23 cellular contexts compared by ENCODE assay signal in the genomic region with DNA sequence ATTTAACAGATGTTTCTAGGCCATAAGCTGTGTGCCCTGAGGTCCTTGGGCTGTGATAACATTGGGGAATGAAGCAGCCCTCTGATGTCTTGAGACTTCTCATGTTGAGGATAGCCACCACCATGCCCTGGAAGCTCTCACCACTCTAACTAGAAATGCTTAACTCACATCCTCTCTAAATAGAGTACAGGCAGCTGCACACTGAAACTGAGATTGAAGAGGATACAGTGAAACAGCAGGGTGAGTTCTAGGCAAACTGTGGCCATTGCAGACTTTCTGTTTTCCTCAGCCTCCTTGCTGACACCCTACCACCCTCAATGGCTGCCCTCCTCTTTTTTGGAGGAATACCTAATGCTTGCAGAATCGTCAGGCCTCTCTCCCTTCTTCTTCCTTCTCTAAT. TPM values are rescaled to one million over a fixed set of nuclear protein-coding genes. Genes with fewer than 3 reads are reported as not detected.
DNase-seq lines count a peak whose midpoint lies in the region; ATAC-seq, FAIRE-seq and TF ChIP-seq lines count a peak whose summit lies in the region.
"Had no signal": no experiment of that assay in that cellular context is flagged by ENCODE, and none has a peak within 500 bp of the region (broad histone marks: within the 10 kb centered on the region; RNA-seq: fewer than 3 reads in every experiment).

No MANE protein-coding gene starts in this region.

- intact Hi-C loops in left cardiac atrium (cut with DNase I), result no loop called here

- H3K4me1 ChIP-seq in effector memory CD4-positive, alpha-beta T cell (ENCODE audit: control insufficient read depth, insufficient read depth, low read length, poor library complexity, severe bottlenecking), result no peaks in the 10 kb centered on the region
- H3K4me1 ChIP-seq: colonic mucosa, parathyroid adenoma, upper lobe of right lung had no signal

- no peak overlapping the region for H3K27ac ChIP-seq in effector memory CD4-positive, alpha-beta T cell (ENCODE audit: insufficient read depth, low read length, poor library complexity, severe bottlenecking)
- H3K27ac ChIP-seq: body of pancreas, colonic mucosa, hepatocyte, parathyroid adenoma, upper lobe of right lung had no signal

- no peaks in the 10 kb centered on the region for H3K27me3 ChIP-seq in effector memory CD4-positive, alpha-beta T cell (replicated peaks; ENCODE audit: control insufficient read depth, insufficient read depth, low read length, poor library complexity, severe bottlenecking)
- H3K27me3 ChIP-seq: body of pancreas, colonic mucosa, hepatocyte, upper lobe of right lung had no signal

- ATAC-seq in GM19452 (IDR thresholded peaks at IDR 0.05; ENCODE audit: unreplicated experiment) (peak; percentile 86), HG02571 (IDR thresholded peaks at IDR 0.05; ENCODE audit: unreplicated experiment) (peak; percentile 80), HG03342 (IDR thresholded peaks at IDR 0.05; ENCODE audit: unreplicated experiment) (peak; percentile 67), left cardiac atrium (no peak), omental fat pad (ENCODE audit: low FRiP score) (no peak)
- ATAC-seq: body of pancreas, HCT116, upper lobe of right lung had no signal

- H3K36me3 ChIP-seq in effector memory CD4-positive, alpha-beta T cell (ENCODE audit: control insufficient read depth, insufficient read depth, low read length), result no peaks in the 10 kb centered on the region
- H3K36me3 ChIP-seq: colonic mucosa, upper lobe of right lung had no signal

- no peak for DNase-seq in GM18507 (ENCODE audit: extremely low spot score, insufficient read length, low read depth)
- no peak for DNase-seq in left cardiac atrium
- DNase-seq in NCI-H748 treated with DMSO at 0.1 percent for 48 hours (lab: John Stamatoyannopoulos, UW), result no peak
- DNase-seq in effector memory CD4-positive, alpha-beta T cell, result no peak
- no peak for DNase-seq in omental fat pad (ENCODE audit: low spot score)
- DNase-seq: activated CD4-positive, CD25-positive, alpha-beta regulatory T cell; activated naive CD8-positive, alpha-beta T cell treated with anti-CD3 and anti-CD28 coated beads for 36 hours; body of pancreas; C1 segment of cervical spinal cord; colonic mucosa; islet precursor cell; KG1; naive B cell; NCI-H1105; NCI-H2171; stimulated activated CD4-positive, alpha-beta T cell treated with anti-CD3 and anti-CD28 coated beads, Interleukin-2, amount 100 ng/mL, for 24 hours; upper lobe of right lung had no signal

- TF ChIP-seq CTCF in omental fat pad (IDR thresholded peaks at IDR 0.05), result no peak

- H3K9me3 ChIP-seq in effector memory CD4-positive, alpha-beta T cell (ENCODE audit: control insufficient read depth, low read length), result no peaks in the 10 kb centered on the region
- H3K9me3 ChIP-seq: body of pancreas, colonic mucosa, upper lobe of right lung had no signal

- no peak overlapping the region for H3K4me3 ChIP-seq in effector memory CD4-positive, alpha-beta T cell (ENCODE audit: insufficient read depth, low read depth, low read length, poor library complexity, severe bottlenecking)
- H3K4me3 ChIP-seq: body of pancreas, colonic mucosa, hepatocyte, upper lobe of right lung had no signal

- FAIRE-seq in GM18507 (lab: Jason Lieb, UNC), result peak; percentile 52

RNA-seq across cellular contexts. Expression of gene UTP15, which starts 22.4 kb away (rescaled TPM):
- total RNA-seq in left cardiac atrium (10 to 100 TPM; 11.3 to 18.0 TPM), omental fat pad (10 to 100 TPM; 24.9 to 51.0 (median 33.3) TPM)

RNA-seq across cellular contexts. Expression of gene ANKRA2, which starts 22.5 kb away (rescaled TPM):
- total RNA-seq in left cardiac atrium (10 to 100 TPM in 1 of 2 donors, 1 to 10 TPM in 1; 9.8 to 12.5 TPM), omental fat pad (10 to 100 TPM; 13.3 to 22.9 (median 16.4) TPM)

RNA-seq across cellular contexts. Expression of gene ARHGEF28, which starts 38.1 kb away (rescaled TPM):
- total RNA-seq in left cardiac atrium (1 to 10 TPM; 2.6 to 3.1 TPM), omental fat pad (10 to 100 TPM in 3 of 4 donors, 1 to 10 TPM in 1; 8.2 to 16.5 (median 15.4) TPM)
- total RNA-seq: activated naive CD8-positive, alpha-beta T cell treated with anti-CD3 and anti-CD28 coated beads for 36 hours had no signal

Comparison
In these comparisons a context has a peak if more than half of its experiments do, and no peak if none do; other contexts are left out.
1. ATAC-seq: peak in GM19452 (single experiment), HG02571 (single experiment) and HG03342 (single experiment); none in left cardiac atrium (0 of 2) and omental fat pad (single experiment).